Comparison of ENCODE assay signal across 10 cellular contexts in genomic region chr18:9719421-9719981, GRCh38. TPM values are rescaled to one million over a fixed set of nuclear protein-coding genes. Genes with fewer than 3 reads are reported as not detected.
DNase-seq lines count a peak whose midpoint lies in the region; ATAC-seq and TF ChIP-seq lines count a peak whose summit lies in the region.
"Had no signal": no experiment of that assay in that cellular context is flagged by ENCODE, and none has a peak within 500 bp of the region (broad histone marks: within the 10 kb centered on the region; RNA-seq: fewer than 3 reads in every experiment).

No MANE protein-coding gene starts in this region.

- H3K4me3 Mint-ChIP-seq in chondrocyte (ENCODE audit: unreplicated experiment) (peak overlapping the region; percentile 22), neural crest cell (no peak overlapping the region)

- H3K9me3 Mint-ChIP-seq in chondrocyte (ENCODE audit: low read depth) = peaks cover 2% of the 10 kb centered on the region
- H3K9me3 Mint-ChIP-seq in neural crest cell = peaks cover 3% of the 10 kb centered on the region

- ATAC-seq in HG03159 (IDR thresholded peaks at IDR 0.05; ENCODE audit: unreplicated experiment) = no peak
- ATAC-seq in HG03520 (IDR thresholded peaks at IDR 0.05; ENCODE audit: unreplicated experiment) = no peak

- DNase-seq in NCI-H2171 treated with DMSO at 0.1 percent for 48 hours (lab: John Stamatoyannopoulos, UW) (peak; percentile 73), chondrocyte (ENCODE audit: low spot score) (no peak), neural crest cell (ENCODE audit: low read depth, low spot score) (no peak), NCI-H1436 (lab: John Stamatoyannopoulos, UW) (no peak)
- no peak for DNase-seq in central memory CD4-positive, alpha-beta T cell
- DNase-seq: activated CD4-positive, alpha-beta T cell treated with anti-CD3 and anti-CD28 coated beads, Interleukin-2, amount 50 U/mL, for 1 hour; dorsolateral prefrontal cortex had no signal

- H3K27ac Mint-ChIP-seq in chondrocyte (ENCODE audit: unreplicated experiment) (peak overlapping the region; percentile 91), neural crest cell (ENCODE audit: unreplicated experiment) (peak overlapping the region; percentile 3)

- H3K27me3 Mint-ChIP-seq in chondrocyte (ENCODE audit: low read depth) (no peaks in the 10 kb centered on the region), neural crest cell (ENCODE audit: low read depth) (peaks cover 2% of the 10 kb centered on the region)

- H3K27ac ChIP-seq in C4-2B = peak overlapping the region; percentile 39

- H3K36me3 Mint-ChIP-seq in chondrocyte (ENCODE audit: low read depth) (peaks cover 7% of the 10 kb centered on the region), neural crest cell (ENCODE audit: low read depth) (peaks cover 11% of the 10 kb centered on the region)

- peaks cover 43% of the 10 kb centered on the region for H3K4me1 Mint-ChIP-seq in chondrocyte (ENCODE audit: low read depth)
- H3K4me1 Mint-ChIP-seq in neural crest cell = peaks cover 20% of the 10 kb centered on the region

- TF ChIP-seq CTCF in C4-2B (conservative IDR thresholded peaks at IDR 0.05) (no peak), chondrocyte (IDR thresholded peaks at IDR 0.05) (no peak), neural crest cell (conservative IDR thresholded peaks at IDR 0.05) (no peak)

RNA-seq across cellular contexts. Expression of gene RAB31, which starts 11.4 kb away (rescaled TPM):
- 82.4 to 89.6 TPM (median 87.7 TPM) in 3 replicates for total RNA-seq in chondrocyte
- 18.9 and 23.6 TPM in 2 replicates for total RNA-seq in neural crest cell
